ENCODE assay signal across 30 cellular contexts in genomic region chr4:48718818-48719465, GRCh38.
"Had no signal": no experiment of that assay in that cellular context is flagged by ENCODE, and none has a peak within 500 bp of the region (broad histone marks: within the 10 kb centered on the region; RNA-seq: fewer than 3 reads in every experiment).

No MANE protein-coding gene starts in this region.

- H3K9me3 ChIP-seq: MG63, Peyer's patch, SK-N-SH had no signal

- H3K36me3 ChIP-seq: MG63, Peyer's patch, SJCRH30 had no signal

- ATAC-seq: activated CD4-positive, CD25-positive, alpha-beta regulatory T cell treated with anti-CD3 and anti-CD28 coated beads, Interleukin-2, amount 50 U/mL, for 24 hours; activated CD8-positive, alpha-beta T cell treated with anti-CD3 and anti-CD28 coated beads, Interleukin-2, amount 10 ng/mL, durations not matched to agents 7 days and 5 days; activated naive CD4-positive, alpha-beta T cell treated with anti-CD3 and anti-CD28 coated beads, Interleukin-2, amount 50 U/mL, for 72 hours had no signal

- H3K4me1 ChIP-seq: SJCRH30 had no signal

- H3K27me3 ChIP-seq: MG63, Peyer's patch, SJCRH30 had no signal

- H3K4me3 Mint-ChIP-seq: activated CD8-positive, alpha-beta T cell treated with anti-CD3 and anti-CD28 coated beads, Interleukin-2, amount 10 ng/mL, durations not matched to agents 7 days and 5 days; activated T-helper 1 cell treated with anti-CD3 and anti-CD28 coated beads, Interleukin-12 subunit alpha, Interleukin-12 subunit beta, Interleukin-2, Interleukin-4 antibody, amounts not matched to agents 30 ng/mL and 10 ng/mL and 1 ng/mL, durations not matched to agents 14 hours and 24 hours and 36 hours had no signal

- DNase-seq: activated CD4-positive, alpha-beta T cell treated with anti-CD3 and anti-CD28 coated beads for 4 hours; activated CD8-positive, alpha-beta memory T cell treated with anti-CD3 and anti-CD28 coated beads, Interleukin-2, amount 50 U/mL, for 48 hours; activated CD8-positive, alpha-beta T cell treated with anti-CD3 and anti-CD28 coated beads, Interleukin-2, amount 10 ng/mL, durations not matched to agents 7 days and 5 days; activated effector memory CD4-positive, alpha-beta T cell treated with anti-CD3 and anti-CD28 coated beads, Interleukin-2, amount 50 U/mL, for 16 hours; activated naive CD4-positive, alpha-beta T cell treated with Interleukin-2 at 50 U/mL for 16 hours; activated T-cell treated with anti-CD3 and anti-CD28 coated beads, Interleukin-2, amount 50 U/mL, for 1 hour; anterior cingulate cortex; cerebellar nuclear complex; MG63; MV-4-11; NCI-H1092 treated with DMSO at 0.1 percent for 48 hours; NCI-H1417 treated with DMSO at 0.1 percent for 48 hours; NCI-H1694; NCI-H2029; NCI-H2107; NCI-H2171 treated with DMSO at 0.1 percent for 48 hours; NCI-H226; NCI-H526 treated with DMSO at 0.1 percent for 48 hours; NCI-H82; OCI-M1; Peyer's patch; Right ventricle myocardium superior; SJCRH30; SK-N-SH; T-helper 1 cell had no signal

- H3K4me3 ChIP-seq: MG63, Peyer's patch, SJCRH30 had no signal

- H3K27ac Mint-ChIP-seq: activated CD8-positive, alpha-beta T cell treated with anti-CD3 and anti-CD28 coated beads, Interleukin-2, amount 10 ng/mL, durations not matched to agents 7 days and 5 days; activated naive CD4-positive, alpha-beta T cell treated with anti-CD3 and anti-CD28 coated beads, Interleukin-2, amount 50 U/mL, for 72 hours; activated T-helper 1 cell treated with anti-CD3 and anti-CD28 coated beads, Interleukin-12 subunit alpha, Interleukin-12 subunit beta, Interleukin-2, Interleukin-4 antibody, amounts not matched to agents 30 ng/mL and 10 ng/mL and 1 ng/mL, durations not matched to agents 14 hours and 24 hours and 36 hours had no signal

- H3K27ac ChIP-seq: Peyer's patch, RWPE1, SJCRH30, VCaP had no signal
